Comparison of ENCODE assay signal across 38 cellular contexts in genomic region chr4:173829565-173829964, GRCh38.
"Had no signal": no experiment of that assay in that cellular context is flagged by ENCODE, and none has a peak within 500 bp of the region (broad histone marks: within the 10 kb centered on the region; RNA-seq: fewer than 3 reads in every experiment).

No MANE protein-coding gene starts in this region.

- H3K9me3 Mint-ChIP-seq: activated naive CD4-positive, alpha-beta T cell treated with anti-CD3 and anti-CD28 coated beads for 36 hours; activated naive CD4-positive, alpha-beta T cell treated with anti-CD3 and anti-CD28 coated beads, Interleukin-2, amount 10 ng/mL, durations not matched to agents 7 days and 5 days; activated naive CD8-positive, alpha-beta T cell treated with anti-CD3 and anti-CD28 coated beads for 36 hours; activated naive CD8-positive, alpha-beta T cell treated with anti-CD3 and anti-CD28 coated beads, Interleukin-2, amount 10 ng/mL, durations not matched to agents 7 days and 5 days; activated naive CD8-positive, alpha-beta T cell treated with anti-CD3 and anti-CD28 coated beads, Interleukin-2, amount 50 U/mL, for 24 hours; activated T-cell treated with anti-CD3 and anti-CD28 coated beads, Interleukin-2, amount 50 U/mL, for 24 hours; activated T-cell treated with anti-CD3 and anti-CD28 coated beads, Interleukin-2, amount 50 U/mL, for 4 hours; activated T-cell treated with anti-CD3 and anti-CD28 coated beads, Interleukin-2, amount 50 U/mL, for 72 hours; activated T-helper 1 cell treated with anti-CD3 and anti-CD28 coated beads, Interleukin-12 subunit alpha, Interleukin-12 subunit beta, Interleukin-2, Interleukin-4 antibody, amounts not matched to agents 30 ng/mL and 10 ng/mL and 1 ng/mL, durations not matched to agents 14 hours and 24 hours and 36 hours; activated T-helper 17 cell treated with anti-CD3 and anti-CD28 coated beads, Interleukin-2, amount 50 U/mL, for 72 hours; activated T-helper 2 cell treated with anti-CD3 and anti-CD28 coated beads, Interferon-gamma antibody, Interleukin-2, Interleukin-4, amounts not matched to agents 10 μg/mL and 5 μg/mL and 100 μg/mL, durations not matched to agents 14 hours and 24 hours and 36 hours had no signal

- H3K4me3 Mint-ChIP-seq: activated naive CD4-positive, alpha-beta T cell treated with anti-CD3 and anti-CD28 coated beads for 36 hours; activated naive CD4-positive, alpha-beta T cell treated with anti-CD3 and anti-CD28 coated beads, Interleukin-2, amount 10 ng/mL, durations not matched to agents 7 days and 5 days; activated naive CD4-positive, alpha-beta T cell treated with anti-CD3 and anti-CD28 coated beads, Interleukin-2, amount 50 U/mL, for 24 hours; activated naive CD8-positive, alpha-beta T cell; activated naive CD8-positive, alpha-beta T cell treated with anti-CD3 and anti-CD28 coated beads for 36 hours; activated naive CD8-positive, alpha-beta T cell treated with anti-CD3 and anti-CD28 coated beads, Interleukin-2, amount 10 ng/mL, durations not matched to agents 7 days and 5 days; activated naive CD8-positive, alpha-beta T cell treated with anti-CD3 and anti-CD28 coated beads, Interleukin-2, amount 50 U/mL, for 24 hours; activated T-cell treated with anti-CD3 and anti-CD28 coated beads, Interleukin-2, amount 50 U/mL, for 24 hours; activated T-cell treated with anti-CD3 and anti-CD28 coated beads, Interleukin-2, amount 50 U/mL, for 4 hours; activated T-cell treated with anti-CD3 and anti-CD28 coated beads, Interleukin-2, amount 50 U/mL, for 72 hours; activated T-helper 1 cell treated with anti-CD3 and anti-CD28 coated beads, Interleukin-12 subunit alpha, Interleukin-12 subunit beta, Interleukin-2, Interleukin-4 antibody, amounts not matched to agents 30 ng/mL and 10 ng/mL and 1 ng/mL, durations not matched to agents 14 hours and 24 hours and 36 hours; activated T-helper 17 cell treated with anti-CD3 and anti-CD28 coated beads, Interleukin-2, amount 50 U/mL, for 72 hours; brain; central memory CD8-positive, alpha-beta T cell had no signal

- H3K4me3 ChIP-seq: adrenal gland, ascending aorta, body of pancreas, breast epithelium, cardiac muscle cell had no signal

- H3K27me3 Mint-ChIP-seq: activated naive CD4-positive, alpha-beta T cell treated with anti-CD3 and anti-CD28 coated beads, Interleukin-2, amount 10 ng/mL, durations not matched to agents 7 days and 5 days; activated naive CD4-positive, alpha-beta T cell treated with anti-CD3 and anti-CD28 coated beads, Interleukin-2, amount 50 U/mL, for 24 hours; activated naive CD8-positive, alpha-beta T cell; activated naive CD8-positive, alpha-beta T cell treated with anti-CD3 and anti-CD28 coated beads, Interleukin-2, amount 10 ng/mL, durations not matched to agents 7 days and 5 days; activated T-cell treated with anti-CD3 and anti-CD28 coated beads, Interleukin-2, amount 50 U/mL, for 24 hours; central memory CD8-positive, alpha-beta T cell had no signal

- H3K27me3 ChIP-seq: adrenal gland, ascending aorta, body of pancreas, brain microvascular endothelial cell, breast epithelium, cardiac muscle cell had no signal

- H3K27ac ChIP-seq: adrenal gland, ascending aorta, body of pancreas, brain microvascular endothelial cell, breast epithelium, cardiac muscle cell had no signal

- DNase-seq: activated effector memory CD4-positive, alpha-beta T cell treated with anti-CD3 and anti-CD28 coated beads, Interleukin-2, amount 50 U/mL, for 16 hours; activated effector memory CD4-positive, alpha-beta T cell treated with Interleukin-2 at 50 U/mL for 16 hours; activated gamma-delta T cell; activated gamma-delta T cell treated with Interleukin-2 at 50 U/mL for 16 hours; activated naive CD4-positive, alpha-beta T cell; activated naive CD4-positive, alpha-beta T cell treated with anti-CD3 and anti-CD28 coated beads for 36 hours; activated naive CD4-positive, alpha-beta T cell treated with anti-CD3 and anti-CD28 coated beads, Interleukin-2, amount 10 ng/mL, durations not matched to agents 7 days and 5 days; activated naive CD4-positive, alpha-beta T cell treated with anti-CD3 and anti-CD28 coated beads, Interleukin-2, amount 50 U/mL, for 16 hours; activated naive CD4-positive, alpha-beta T cell treated with Interleukin-2 at 50 U/mL for 16 hours; activated naive CD8-positive, alpha-beta T cell treated with anti-CD3 and anti-CD28 coated beads for 36 hours; activated naive CD8-positive, alpha-beta T cell treated with anti-CD3 and anti-CD28 coated beads, Interleukin-2, amount 10 ng/mL, durations not matched to agents 7 days and 5 days; activated naive CD8-positive, alpha-beta T cell treated with anti-CD3 and anti-CD28 coated beads, Interleukin-2, amount 50 U/mL, for 24 hours; activated T-cell treated with anti-CD3 and anti-CD28 coated beads, Interleukin-2, amount 50 U/mL, for 1 hour; activated T-cell treated with anti-CD3 and anti-CD28 coated beads, Interleukin-2, amount 50 U/mL, for 24 hours; activated T-cell treated with anti-CD3 and anti-CD28 coated beads, Interleukin-2, amount 50 U/mL, for 4 hours; activated T-cell treated with anti-CD3 and anti-CD28 coated beads, Interleukin-2, amount 50 U/mL, for 48 hours; activated T-cell treated with anti-CD3 and anti-CD28 coated beads, Interleukin-2, amount 50 U/mL, for 72 hours; adrenal gland; amniotic stem cell; amygdala; anterior cingulate cortex; aorta; body of pancreas; brain microvascular endothelial cell; caudate nucleus; central memory CD4-positive, alpha-beta T cell; cerebellar nuclear complex had no signal

- H3K4me1 Mint-ChIP-seq: activated naive CD4-positive, alpha-beta T cell treated with anti-CD3 and anti-CD28 coated beads, Interleukin-2, amount 10 ng/mL, durations not matched to agents 7 days and 5 days; activated naive CD4-positive, alpha-beta T cell treated with anti-CD3 and anti-CD28 coated beads, Interleukin-2, amount 50 U/mL, for 24 hours; activated naive CD8-positive, alpha-beta T cell treated with anti-CD3 and anti-CD28 coated beads for 36 hours; activated naive CD8-positive, alpha-beta T cell treated with anti-CD3 and anti-CD28 coated beads, Interleukin-2, amount 10 ng/mL, durations not matched to agents 7 days and 5 days; activated naive CD8-positive, alpha-beta T cell treated with anti-CD3 and anti-CD28 coated beads, Interleukin-2, amount 50 U/mL, for 24 hours; activated T-helper 17 cell treated with anti-CD3 and anti-CD28 coated beads, Interleukin-2, amount 50 U/mL, for 72 hours; brain; central memory CD8-positive, alpha-beta T cell had no signal

- H3K36me3 ChIP-seq: adrenal gland, ascending aorta, brain microvascular endothelial cell, breast epithelium, cardiac muscle cell had no signal

- H3K9me3 ChIP-seq: adrenal gland, ascending aorta, body of pancreas, breast epithelium had no signal

- H3K36me3 Mint-ChIP-seq: activated naive CD4-positive, alpha-beta T cell treated with anti-CD3 and anti-CD28 coated beads, Interleukin-2, amount 10 ng/mL, durations not matched to agents 7 days and 5 days; activated naive CD4-positive, alpha-beta T cell treated with anti-CD3 and anti-CD28 coated beads, Interleukin-2, amount 50 U/mL, for 24 hours; activated naive CD4-positive, alpha-beta T cell treated with anti-CD3 and anti-CD28 coated beads, Interleukin-2, amount 50 U/mL, for 72 hours; activated naive CD8-positive, alpha-beta T cell; activated naive CD8-positive, alpha-beta T cell treated with anti-CD3 and anti-CD28 coated beads for 36 hours; activated naive CD8-positive, alpha-beta T cell treated with anti-CD3 and anti-CD28 coated beads, Interleukin-2, amount 10 ng/mL, durations not matched to agents 7 days and 5 days; brain had no signal

- H3K27ac Mint-ChIP-seq: activated naive CD4-positive, alpha-beta T cell treated with anti-CD3 and anti-CD28 coated beads for 36 hours; activated naive CD4-positive, alpha-beta T cell treated with anti-CD3 and anti-CD28 coated beads, Interleukin-2, amount 10 ng/mL, durations not matched to agents 7 days and 5 days; activated naive CD4-positive, alpha-beta T cell treated with anti-CD3 and anti-CD28 coated beads, Interleukin-2, amount 50 U/mL, for 24 hours; activated naive CD4-positive, alpha-beta T cell treated with anti-CD3 and anti-CD28 coated beads, Interleukin-2, amount 50 U/mL, for 72 hours; activated naive CD8-positive, alpha-beta T cell; activated naive CD8-positive, alpha-beta T cell treated with anti-CD3 and anti-CD28 coated beads for 36 hours; activated naive CD8-positive, alpha-beta T cell treated with anti-CD3 and anti-CD28 coated beads, Interleukin-2, amount 10 ng/mL, durations not matched to agents 7 days and 5 days; activated naive CD8-positive, alpha-beta T cell treated with anti-CD3 and anti-CD28 coated beads, Interleukin-2, amount 50 U/mL, for 24 hours; activated T-cell treated with anti-CD3 and anti-CD28 coated beads, Interleukin-2, amount 50 U/mL, for 24 hours; activated T-cell treated with anti-CD3 and anti-CD28 coated beads, Interleukin-2, amount 50 U/mL, for 72 hours; activated T-helper 1 cell treated with anti-CD3 and anti-CD28 coated beads, Interleukin-12 subunit alpha, Interleukin-12 subunit beta, Interleukin-2, Interleukin-4 antibody, amounts not matched to agents 30 ng/mL and 10 ng/mL and 1 ng/mL, durations not matched to agents 14 hours and 24 hours and 36 hours; activated T-helper 17 cell treated with anti-CD3 and anti-CD28 coated beads, Interleukin-2, amount 50 U/mL, for 72 hours; activated T-helper 2 cell treated with anti-CD3 and anti-CD28 coated beads, Interferon-gamma antibody, Interleukin-2, Interleukin-4, amounts not matched to agents 10 μg/mL and 5 μg/mL and 100 μg/mL, durations not matched to agents 14 hours and 24 hours and 36 hours; brain had no signal

- ATAC-seq: activated naive CD4-positive, alpha-beta T cell treated with anti-CD3 and anti-CD28 coated beads, Interleukin-2, amount 50 U/mL, for 72 hours; activated naive CD8-positive, alpha-beta T cell treated with anti-CD3 and anti-CD28 coated beads, Interleukin-2, amount 50 U/mL, for 24 hours; activated T-cell treated with anti-CD3 and anti-CD28 coated beads, Interleukin-2, amount 50 U/mL, for 4 hours; activated T-cell treated with anti-CD3 and anti-CD28 coated beads, Interleukin-2, amount 50 U/mL, for 72 hours; activated T-helper 17 cell treated with anti-CD3 and anti-CD28 coated beads, Interleukin-2, amount 50 U/mL, for 72 hours; body of pancreas had no signal

- H3K4me1 ChIP-seq: adrenal gland, ascending aorta, body of pancreas, breast epithelium had no signal
